29 cellular contexts compared by ENCODE assay signal in genomic region chr3:17505856-17506255, GRCh38.
A peak's percentile ranks its signal among the peaks of the same experiment; 100 is the strongest.
DNase-seq lines count a peak whose midpoint lies in the region; TF ChIP-seq lines count a peak whose summit lies in the region.
"Had no signal": no experiment of that assay in that cellular context is flagged by ENCODE, and none has a peak within 500 bp of the region (broad histone marks: within the 10 kb centered on the region; RNA-seq: fewer than 3 reads in every experiment).

No MANE protein-coding gene starts in this region.

- H3K9me3 Mint-ChIP-seq in glutamatergic neuron (ENCODE audit: unreplicated experiment) = no peaks in the 10 kb centered on the region
- H3K9me3 Mint-ChIP-seq: activated naive CD4-positive, alpha-beta T cell treated with anti-CD3 and anti-CD28 coated beads, Interleukin-2, amount 50 U/mL, for 72 hours; activated T-helper 1 cell treated with anti-CD3 and anti-CD28 coated beads, Interleukin-12 subunit alpha, Interleukin-12 subunit beta, Interleukin-2, Interleukin-4 antibody, amounts not matched to agents 30 ng/mL and 10 ng/mL and 1 ng/mL, durations not matched to agents 14 hours and 24 hours and 36 hours; dendritic cell treated with granulocyte-macrophage colony-stimulating factor and Interleukin-4, amounts not matched to agents 40 ng/mL and 50 ng/mL, for 4 days; HFFc6; neural crest cell; stimulated activated naive CD8-positive, alpha-beta T cell treated with anti-CD3 and anti-CD28 coated beads, Interleukin-15, Interleukin-2, amounts not matched to agents 100 ng/mL and 50 ng/mL, for 24 hours had no signal

- POLR2A ChIA-PET in RWPE1 (lab: Yijun Ruan, JAX; ENCODE audit: low non-redundant PET) = no interaction called here

- H3K36me3 ChIP-seq in colonic mucosa = no peaks in the 10 kb centered on the region
- H3K36me3 ChIP-seq: brain microvascular endothelial cell, heart left ventricle had no signal

- no peaks in the 10 kb centered on the region for H3K36me3 Mint-ChIP-seq in glutamatergic neuron (ENCODE audit: unreplicated experiment)
- H3K36me3 Mint-ChIP-seq: activated naive CD4-positive, alpha-beta T cell treated with anti-CD3 and anti-CD28 coated beads, Interleukin-2, amount 50 U/mL, for 72 hours had no signal

- DNase-seq in GM03348 (ENCODE audit: low spot score) (peak; percentile 39), RWPE1 (ENCODE audit: low spot score) (peak; percentile 6), epithelial cell of esophagus (ENCODE audit: low read depth) (peak; percentile 7), renal cortical epithelial cell (ENCODE audit: low read depth) (peak; percentile 53), glutamatergic neuron (no peak), colonic mucosa (no peak), NCI-H1436 (lab: John Stamatoyannopoulos, UW) (no peak), DMS79 (lab: John Stamatoyannopoulos, UW) (no peak)
- DNase-seq: activated CD4-positive, alpha-beta T cell treated with anti-CD3 and anti-CD28 coated beads for 36 hours; activated CD8-positive, alpha-beta memory T cell treated with anti-CD3 and anti-CD28 coated beads, Interleukin-2, amount 10 ng/mL, durations not matched to agents 7 days and 5 days; brain microvascular endothelial cell; COR-L47; heart left ventricle; HFFc6; mucosa of descending colon; NCI-H1417; NCI-H2107; NCI-H524 treated with DMSO at 0.1 percent for 48 hours; SHP77 treated with DMSO at 0.1 percent for 48 hours; stimulated activated CD4-positive, alpha-beta T cell treated with anti-CD3 and anti-CD28 coated beads, Interleukin-2, amount 100 ng/mL, for 48 hours; T-helper 1 cell had no signal

- no peak overlapping the region for H3K27ac Mint-ChIP-seq in glutamatergic neuron (ENCODE audit: unreplicated experiment)
- H3K27ac Mint-ChIP-seq: activated CD4-positive, alpha-beta T cell treated with anti-CD3 and anti-CD28 coated beads for 36 hours; activated CD8-positive, alpha-beta memory T cell treated with anti-CD3 and anti-CD28 coated beads, Interleukin-2, amount 10 ng/mL, durations not matched to agents 7 days and 5 days; activated naive CD4-positive, alpha-beta T cell treated with anti-CD3 and anti-CD28 coated beads, Interleukin-2, amount 50 U/mL, for 72 hours; activated T-helper 1 cell treated with anti-CD3 and anti-CD28 coated beads, Interleukin-12 subunit alpha, Interleukin-12 subunit beta, Interleukin-2, Interleukin-4 antibody, amounts not matched to agents 30 ng/mL and 10 ng/mL and 1 ng/mL, durations not matched to agents 14 hours and 24 hours and 36 hours; B cell; dendritic cell treated with granulocyte-macrophage colony-stimulating factor and Interleukin-4, amounts not matched to agents 40 ng/mL and 50 ng/mL, for 4 days; HFFc6; stimulated activated naive CD8-positive, alpha-beta T cell treated with anti-CD3 and anti-CD28 coated beads, Interleukin-15, Interleukin-2, amounts not matched to agents 100 ng/mL and 50 ng/mL, for 24 hours had no signal

- no peak overlapping the region for H3K9ac ChIP-seq in colonic mucosa (ENCODE audit: low read depth in 2 of 2, low read length in 2 of 2)

- no peak overlapping the region for H3K4me3 Mint-ChIP-seq in glutamatergic neuron (ENCODE audit: unreplicated experiment)
- H3K4me3 Mint-ChIP-seq: activated CD4-positive, alpha-beta T cell treated with anti-CD3 and anti-CD28 coated beads for 36 hours; activated CD8-positive, alpha-beta memory T cell treated with anti-CD3 and anti-CD28 coated beads, Interleukin-2, amount 10 ng/mL, durations not matched to agents 7 days and 5 days; activated T-helper 1 cell treated with anti-CD3 and anti-CD28 coated beads, Interleukin-12 subunit alpha, Interleukin-12 subunit beta, Interleukin-2, Interleukin-4 antibody, amounts not matched to agents 30 ng/mL and 10 ng/mL and 1 ng/mL, durations not matched to agents 14 hours and 24 hours and 36 hours; B cell; dendritic cell treated with granulocyte-macrophage colony-stimulating factor and Interleukin-4, amounts not matched to agents 40 ng/mL and 50 ng/mL, for 4 days; HFFc6; neural crest cell; stimulated activated naive CD8-positive, alpha-beta T cell treated with anti-CD3 and anti-CD28 coated beads, Interleukin-15, Interleukin-2, amounts not matched to agents 100 ng/mL and 50 ng/mL, for 24 hours had no signal

- no peak overlapping the region for H3K4me3 ChIP-seq in epithelial cell of esophagus (ENCODE audit: low read length)
- H3K4me3 ChIP-seq in colonic mucosa = no peak overlapping the region
- H3K4me3 ChIP-seq: heart left ventricle, mucosa of descending colon, skin epidermis had no signal

- H3K27ac ChIP-seq in RWPE1 = no peak overlapping the region
- no peak overlapping the region for H3K27ac ChIP-seq in colonic mucosa
- H3K27ac ChIP-seq: brain microvascular endothelial cell, heart left ventricle, skin epidermis had no signal

- H3K9me3 ChIP-seq in colonic mucosa = no peaks in the 10 kb centered on the region
- H3K9me3 ChIP-seq: heart left ventricle, mucosa of descending colon had no signal

- no peaks in the 10 kb centered on the region for H3K27me3 ChIP-seq in colonic mucosa
- H3K27me3 ChIP-seq: brain microvascular endothelial cell, heart left ventricle had no signal

- no peaks in the 10 kb centered on the region for H3K4me1 ChIP-seq in colonic mucosa
- H3K4me1 ChIP-seq: heart left ventricle had no signal

- H3K27me3 Mint-ChIP-seq in glutamatergic neuron (ENCODE audit: unreplicated experiment) = no peaks in the 10 kb centered on the region
- H3K27me3 Mint-ChIP-seq: activated CD4-positive, alpha-beta T cell treated with anti-CD3 and anti-CD28 coated beads for 36 hours; activated CD8-positive, alpha-beta memory T cell treated with anti-CD3 and anti-CD28 coated beads, Interleukin-2, amount 10 ng/mL, durations not matched to agents 7 days and 5 days; B cell; dendritic cell treated with granulocyte-macrophage colony-stimulating factor and Interleukin-4, amounts not matched to agents 40 ng/mL and 50 ng/mL, for 4 days; progenitor cell of endocrine pancreas; stimulated activated naive CD8-positive, alpha-beta T cell treated with anti-CD3 and anti-CD28 coated beads, Interleukin-15, Interleukin-2, amounts not matched to agents 100 ng/mL and 50 ng/mL, for 24 hours had no signal

- intact Hi-C loops in colonic mucosa (cut with DNase I) = no loop called here

- no peaks in the 10 kb centered on the region for H3K4me1 Mint-ChIP-seq in glutamatergic neuron (ENCODE audit: low read depth, unreplicated experiment)
- H3K4me1 Mint-ChIP-seq: activated CD4-positive, alpha-beta T cell treated with anti-CD3 and anti-CD28 coated beads for 36 hours; activated CD8-positive, alpha-beta memory T cell treated with anti-CD3 and anti-CD28 coated beads, Interleukin-2, amount 10 ng/mL, durations not matched to agents 7 days and 5 days; B cell; neural crest cell had no signal

- TF ChIP-seq CTCF in RWPE1 (conservative IDR thresholded peaks at IDR 0.05; ENCODE audit: low read depth) (no peak), epithelial cell of esophagus (IDR thresholded peaks at IDR 0.05; ENCODE audit: insufficient read depth, low read depth, low read length, missing control alignments) (no peak), glutamatergic neuron (IDR thresholded peaks at IDR 0.05; ENCODE audit: partially characterized antibody, unreplicated experiment) (no peak), colonic mucosa (IDR thresholded peaks at IDR 0.05) (no peak)

- CTCF ChIA-PET in RWPE1 (lab: Yijun Ruan, JAX) = no interaction called here

Comparison
In these comparisons a context has a peak if more than half of its experiments do, and no peak if none do; other contexts are left out.
1. DNase-seq: peak in GM03348 (single experiment), RWPE1 (single experiment), epithelial cell of esophagus (single experiment) and renal cortical epithelial cell (single experiment); none in glutamatergic neuron (single experiment), colonic mucosa (single experiment), NCI-H1436 (single experiment) and DMS79 (single experiment).